8 cellular contexts compared by ENCODE assay signal in genomic region chr5:34486160-34486765, GRCh38.
DNase-seq lines count a peak whose midpoint lies in the region; ATAC-seq and TF ChIP-seq lines count a peak whose summit lies in the region.

No MANE protein-coding gene starts in this region.

- TF ChIP-seq CTCF in NB4 (IDR thresholded peaks at IDR 0.05; ENCODE audit: low read depth, low read length): peak; percentile 78

- H3K4me1 ChIP-seq in SJSA1 (replicated peaks): peaks cover 15% of the 10 kb centered on the region

- H3K4me3 Mint-ChIP-seq in activated naive CD4-positive, alpha-beta T cell treated with anti-CD3 and anti-CD28 coated beads, Interleukin-2, amount 10 ng/mL, durations not matched to agents 7 days and 5 days: no peak overlapping the region

- H3K9me3 ChIP-seq in SJSA1 (replicated peaks): no peaks in the 10 kb centered on the region

- no peak overlapping the region for H3K27ac Mint-ChIP-seq in activated naive CD4-positive, alpha-beta T cell treated with anti-CD3 and anti-CD28 coated beads, Interleukin-2, amount 10 ng/mL, durations not matched to agents 7 days and 5 days

- H3K36me3 ChIP-seq in SJSA1: no peaks in the 10 kb centered on the region

- H3K36me3 Mint-ChIP-seq in activated naive CD4-positive, alpha-beta T cell treated with anti-CD3 and anti-CD28 coated beads, Interleukin-2, amount 10 ng/mL, durations not matched to agents 7 days and 5 days: no peaks in the 10 kb centered on the region

- H3K4me1 Mint-ChIP-seq in activated naive CD4-positive, alpha-beta T cell treated with anti-CD3 and anti-CD28 coated beads, Interleukin-2, amount 10 ng/mL, durations not matched to agents 7 days and 5 days: no peaks in the 10 kb centered on the region

- H3K27ac ChIP-seq in SJSA1: no peak overlapping the region

- peaks cover 48% of the 10 kb centered on the region for H3K27me3 Mint-ChIP-seq in activated naive CD4-positive, alpha-beta T cell treated with anti-CD3 and anti-CD28 coated beads, Interleukin-2, amount 10 ng/mL, durations not matched to agents 7 days and 5 days

- peak; percentile 79 for ATAC-seq in GM19395 (IDR thresholded peaks at IDR 0.05; ENCODE audit: unreplicated experiment)

- H3K4me3 ChIP-seq in NB4 (ENCODE audit: low read depth, low read length) (no peak overlapping the region), SJSA1 (no peak overlapping the region)

- intact Hi-C loops in head of caudate nucleus (cut with DNase I): no loop called here

- peak; percentile 75 for DNase-seq in AG08396 (ENCODE audit: low spot score)
- DNase-seq in NB4 (ENCODE audit: low read depth): peak; percentile 79
- DNase-seq in SJSA1 (ENCODE audit: low read depth in 1 of 2, low spot score in 2 of 2): peak; percentile 60 to 71
- DNase-seq in activated naive CD4-positive, alpha-beta T cell treated with anti-CD3 and anti-CD28 coated beads, Interleukin-2, amount 10 ng/mL, durations not matched to agents 7 days and 5 days: peak; percentile 72
- DNase-seq in head of caudate nucleus: peak; percentile 67 to 97 (median 91)
- peak; percentile 98 for DNase-seq in pons (ENCODE audit: low spot score)
- peak; percentile 85 for DNase-seq in ureter (ENCODE audit: low spot score)

- H3K27me3 ChIP-seq in SJSA1 (replicated peaks): no peaks in the 10 kb centered on the region

- CTCF ChIA-PET in activated naive CD4-positive, alpha-beta T cell treated with anti-CD3 and anti-CD28 coated beads, Interleukin-2, amount 10 ng/mL, durations not matched to agents 7 days and 5 days (lab: Charles Lee): interaction anchor here (0.9 to 4.3 kb wide), 18 partner anchors 8 to 517 kb away, joined by 3 to 34 read pairs (median 6); no protein-coding TSS in a partner anchor

- TF ChIP-seq POLR2A in NB4 (IDR thresholded peaks at IDR 0.05; ENCODE audit: extremely low read depth, insufficient read length): no peak

- H3K9me3 Mint-ChIP-seq in activated naive CD4-positive, alpha-beta T cell treated with anti-CD3 and anti-CD28 coated beads, Interleukin-2, amount 10 ng/mL, durations not matched to agents 7 days and 5 days: no peaks in the 10 kb centered on the region
